In genomic region chr2:84788498-84788897, GRCh38 we compare ENCODE assay signal across 21 cellular contexts.
A peak's percentile ranks its signal among the peaks of the same experiment; 100 is the strongest.
DNase-seq lines count a peak whose midpoint lies in the region; ATAC-seq and TF ChIP-seq lines count a peak whose summit lies in the region.
"Had no signal": no experiment of that assay in that cellular context is flagged by ENCODE, and none has a peak within 500 bp of the region (broad histone marks: within the 10 kb centered on the region; RNA-seq: fewer than 3 reads in every experiment).

No MANE protein-coding gene starts in this region.

- no peak for TF ChIP-seq CTCF in left ventricle myocardium inferior (IDR thresholded peaks at IDR 0.05; ENCODE audit: borderline replicate concordance)

- ATAC-seq in Right ventricle myocardium superior (ENCODE audit: poor library complexity) (peak; percentile 74), right cardiac atrium (no peak)
- ATAC-seq: GM12878 had no signal

- DNase-seq in Right ventricle myocardium superior, result no peak
- no peak for DNase-seq in right cardiac atrium
- DNase-seq in left ventricle myocardium inferior, result no peak
- no peak for DNase-seq in cardiac septum (ENCODE audit: low spot score)
- DNase-seq: 8988T; ACHN; BE2C; C1 segment of cervical spinal cord; CD4-positive, alpha-beta memory T cell; CD4-positive, CD25-positive, alpha-beta regulatory T cell; CD8-positive, alpha-beta memory T cell; COR-L47; DMS 273 treated with DMSO at 0.1 percent for 48 hours; DMS153; DMS53; DMS79; DND-41; EL; GDM1 had no signal

- no peaks in the 10 kb centered on the region for H3K36me3 ChIP-seq in left ventricle myocardium inferior
- H3K36me3 ChIP-seq: BE2C, BLaER1 had no signal

- intact Hi-C loops in Right ventricle myocardium superior (cut with DNase I) (no loop called here), right cardiac atrium (cut with DNase I) (no loop called here), left ventricle myocardium inferior (cut with micrococcal nuclease) (no loop called here), cardiac septum (cut with DNase I) (loop anchor here (10.0 kb wide), 1 partner anchor 144 kb away; no protein-coding TSS in a partner anchor)

- H3K4me1 ChIP-seq in right cardiac atrium (ENCODE audit: control insufficient read depth, insufficient read depth, low read length) (no peaks in the 10 kb centered on the region), left ventricle myocardium inferior (peaks cover 14% of the 10 kb centered on the region)
- H3K4me1 ChIP-seq: BE2C, BLaER1 had no signal

- H3K9me3 ChIP-seq in right cardiac atrium (ENCODE audit: control insufficient read depth, low read length) (no peaks in the 10 kb centered on the region), left ventricle myocardium inferior (replicated peaks) (no peaks in the 10 kb centered on the region)
- H3K9me3 ChIP-seq: BE2C had no signal

- H3K27me3 ChIP-seq in right cardiac atrium (ENCODE audit: control insufficient read depth, insufficient read depth) (no peaks in the 10 kb centered on the region), left ventricle myocardium inferior (ENCODE audit: low read depth) (no peaks in the 10 kb centered on the region)
- H3K27me3 ChIP-seq: BE2C, BLaER1 had no signal

- 52% methylated on average over 3 of the region's 3 CpGs for WGBS in right cardiac atrium

- no peak overlapping the region for H3K27ac ChIP-seq in right cardiac atrium (ENCODE audit: low read length)
- H3K27ac ChIP-seq in left ventricle myocardium inferior (replicated peaks), result peak overlapping the region; percentile 31
- H3K27ac ChIP-seq: BLaER1 had no signal

- no peak overlapping the region for H3K4me3 ChIP-seq in right cardiac atrium (ENCODE audit: low read length)
- H3K4me3 ChIP-seq in left ventricle myocardium inferior, result no peak overlapping the region
- H3K4me3 ChIP-seq: BLaER1, GM12878 had no signal
